22 cellular contexts compared by ENCODE assay signal in genomic region chr4:140529434-140529833, GRCh38. TPM values are rescaled to one million over a fixed set of nuclear protein-coding genes. Genes with fewer than 3 reads are reported as not detected.
"Had no signal": no experiment of that assay in that cellular context is flagged by ENCODE, and none has a peak within 500 bp of the region (broad histone marks: within the 10 kb centered on the region; RNA-seq: fewer than 3 reads in every experiment).

No MANE protein-coding gene starts in this region.

- H3K4me3 ChIP-seq: breast epithelium, dorsolateral prefrontal cortex, esophagus muscularis mucosa, upper lobe of right lung had no signal

- H3K9me3 Mint-ChIP-seq: activated CD4-positive, alpha-beta memory T cell treated with anti-CD3 and anti-CD28 coated beads, Interleukin-2, amount 10 ng/mL, durations not matched to agents 7 days and 5 days; activated naive CD8-positive, alpha-beta T cell treated with anti-CD3 and anti-CD28 coated beads, Interleukin-2, amount 10 ng/mL, durations not matched to agents 7 days and 5 days; activated T-cell treated with anti-CD3 and anti-CD28 coated beads, Interleukin-2, amount 50 U/mL, for 72 hours; nephron; stimulated activated naive CD8-positive, alpha-beta T cell treated with anti-CD3 and anti-CD28 coated beads, Interleukin-15, Interleukin-2, amounts not matched to agents 100 ng/mL and 50 ng/mL, for 24 hours had no signal

- H3K36me3 ChIP-seq: breast epithelium, upper lobe of right lung had no signal

- H3K27me3 ChIP-seq: breast epithelium, dorsolateral prefrontal cortex, esophagus muscularis mucosa, upper lobe of right lung had no signal

- DNase-seq: activated CD4-positive, alpha-beta memory T cell treated with anti-CD3 and anti-CD28 coated beads, Interleukin-2, amount 10 ng/mL, durations not matched to agents 7 days and 5 days; activated CD4-positive, alpha-beta T cell treated with anti-CD3 and anti-CD28 coated beads for 36 hours; activated naive CD8-positive, alpha-beta T cell treated with anti-CD3 and anti-CD28 coated beads, Interleukin-2, amount 10 ng/mL, durations not matched to agents 7 days and 5 days; activated T-cell treated with anti-CD3 and anti-CD28 coated beads, Interleukin-2, amount 50 U/mL, for 72 hours; aorta; dorsolateral prefrontal cortex; glutamatergic neuron; mesendoderm; stimulated activated CD4-positive, alpha-beta T cell treated with anti-CD3 and anti-CD28 coated beads, Interleukin-4, amount 100 ng/mL, for 1 hour; stimulated activated CD8-positive, alpha-beta memory T cell treated with anti-CD3 and anti-CD28 coated beads, Interleukin-4, amount 100 ng/mL, for 48 hours; upper lobe of right lung; WERI-Rb-1 had no signal

- H3K9me3 ChIP-seq: breast epithelium, esophagus muscularis mucosa, upper lobe of right lung had no signal

- H3K27ac Mint-ChIP-seq: activated CD4-positive, alpha-beta memory T cell treated with anti-CD3 and anti-CD28 coated beads, Interleukin-2, amount 10 ng/mL, durations not matched to agents 7 days and 5 days; activated CD4-positive, alpha-beta T cell treated with anti-CD3 and anti-CD28 coated beads for 36 hours; activated naive CD8-positive, alpha-beta T cell treated with anti-CD3 and anti-CD28 coated beads, Interleukin-2, amount 10 ng/mL, durations not matched to agents 7 days and 5 days; activated T-cell treated with anti-CD3 and anti-CD28 coated beads, Interleukin-2, amount 50 U/mL, for 72 hours; nephron; stimulated activated naive CD8-positive, alpha-beta T cell treated with anti-CD3 and anti-CD28 coated beads, Interleukin-15, Interleukin-2, amounts not matched to agents 100 ng/mL and 50 ng/mL, for 24 hours; T-helper 2 cell treated with Interferon-gamma antibody and Interleukin-4, amounts not matched to agents 5 μg/mL and 100 μg/mL, for 36 hours had no signal

- H3K4me1 ChIP-seq: breast epithelium had no signal

- H3K27me3 Mint-ChIP-seq: activated CD4-positive, alpha-beta memory T cell treated with anti-CD3 and anti-CD28 coated beads, Interleukin-2, amount 10 ng/mL, durations not matched to agents 7 days and 5 days; activated CD4-positive, alpha-beta T cell treated with anti-CD3 and anti-CD28 coated beads for 36 hours; activated naive CD8-positive, alpha-beta T cell treated with anti-CD3 and anti-CD28 coated beads, Interleukin-2, amount 10 ng/mL, durations not matched to agents 7 days and 5 days; stimulated activated naive CD8-positive, alpha-beta T cell treated with anti-CD3 and anti-CD28 coated beads, Interleukin-15, Interleukin-2, amounts not matched to agents 100 ng/mL and 50 ng/mL, for 24 hours had no signal

- H3K27ac ChIP-seq: breast epithelium, dorsolateral prefrontal cortex, esophagus muscularis mucosa, upper lobe of right lung, WERI-Rb-1 had no signal

- H3K4me3 Mint-ChIP-seq: activated CD4-positive, alpha-beta memory T cell treated with anti-CD3 and anti-CD28 coated beads, Interleukin-2, amount 10 ng/mL, durations not matched to agents 7 days and 5 days; activated CD4-positive, alpha-beta T cell treated with anti-CD3 and anti-CD28 coated beads for 36 hours; activated naive CD8-positive, alpha-beta T cell treated with anti-CD3 and anti-CD28 coated beads, Interleukin-2, amount 10 ng/mL, durations not matched to agents 7 days and 5 days; activated T-cell treated with anti-CD3 and anti-CD28 coated beads, Interleukin-2, amount 50 U/mL, for 72 hours; nephron; stimulated activated naive CD8-positive, alpha-beta T cell treated with anti-CD3 and anti-CD28 coated beads, Interleukin-15, Interleukin-2, amounts not matched to agents 100 ng/mL and 50 ng/mL, for 24 hours; T-helper 2 cell treated with Interferon-gamma antibody and Interleukin-4, amounts not matched to agents 5 μg/mL and 100 μg/mL, for 36 hours had no signal

- ATAC-seq: activated CD4-positive, alpha-beta T cell treated with anti-CD3 and anti-CD28 coated beads for 36 hours; activated T-cell treated with anti-CD3 and anti-CD28 coated beads, Interleukin-2, amount 50 U/mL, for 72 hours; left lobe of liver; upper lobe of right lung had no signal

RNA-seq across cellular contexts. Expression of gene MGAT4D, which starts 31.3 kb away (rescaled TPM):
- total RNA-seq: activated CD4-positive, alpha-beta memory T cell treated with anti-CD3 and anti-CD28 coated beads, Interleukin-2, amount 10 ng/mL, durations not matched to agents 7 days and 5 days; activated CD4-positive, alpha-beta T cell treated with anti-CD3 and anti-CD28 coated beads for 36 hours; activated naive CD8-positive, alpha-beta T cell treated with anti-CD3 and anti-CD28 coated beads, Interleukin-2, amount 10 ng/mL, durations not matched to agents 7 days and 5 days; activated T-cell treated with anti-CD3 and anti-CD28 coated beads, Interleukin-2, amount 50 U/mL, for 72 hours; aorta; breast epithelium; esophagus muscularis mucosa; fibroblast of villous mesenchyme; left lobe of liver; omental fat pad; pulmonary artery endothelial cell; temporal lobe; upper lobe of right lung had no signal
- polyA plus RNA-seq: aorta had no signal

RNA-seq across cellular contexts. Expression of gene UCP1, which starts 39.3 kb away (rescaled TPM):
- total RNA-seq: activated CD4-positive, alpha-beta memory T cell treated with anti-CD3 and anti-CD28 coated beads, Interleukin-2, amount 10 ng/mL, durations not matched to agents 7 days and 5 days; activated CD4-positive, alpha-beta T cell treated with anti-CD3 and anti-CD28 coated beads for 36 hours; activated naive CD8-positive, alpha-beta T cell treated with anti-CD3 and anti-CD28 coated beads, Interleukin-2, amount 10 ng/mL, durations not matched to agents 7 days and 5 days; activated T-cell treated with anti-CD3 and anti-CD28 coated beads, Interleukin-2, amount 50 U/mL, for 72 hours; aorta; dorsolateral prefrontal cortex; esophagus muscularis mucosa; fibroblast of villous mesenchyme; left lobe of liver; pulmonary artery endothelial cell; upper lobe of right lung had no signal
- polyA plus RNA-seq: aorta had no signal
